Comparison of ENCODE assay signal across 10 cellular contexts in the genomic region with DNA sequence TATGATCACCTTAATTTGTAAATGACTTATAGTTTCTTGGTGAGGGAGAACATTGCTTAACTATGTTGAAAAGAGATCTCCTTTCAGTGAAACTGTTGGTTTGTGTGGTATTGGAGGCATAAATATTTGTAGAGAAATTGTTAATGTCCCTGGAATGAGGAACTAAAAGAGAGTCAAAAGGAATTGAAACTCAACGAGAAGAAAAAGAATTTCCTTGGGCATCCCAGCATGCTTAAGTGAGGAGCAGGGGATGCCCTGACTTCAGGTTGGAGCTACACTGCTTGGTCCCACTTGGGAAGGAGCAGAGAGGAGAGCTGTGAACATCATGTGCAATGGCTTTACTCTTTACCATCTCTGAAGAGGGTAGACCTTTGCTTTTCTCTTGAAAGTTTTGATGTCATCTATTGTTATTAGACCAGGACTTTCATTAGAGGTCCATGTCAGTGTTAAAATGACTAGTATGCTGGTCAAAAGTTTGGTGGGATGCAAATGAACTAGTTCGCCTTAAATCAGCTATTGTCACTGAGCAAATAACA. TPM values are rescaled to one million over a fixed set of nuclear protein-coding genes. Genes with fewer than 3 reads are reported as not detected.
A peak's percentile ranks its signal among the peaks of the same experiment; 100 is the strongest.
DNase-seq lines count a peak whose midpoint lies in the region; ATAC-seq, FAIRE-seq and TF ChIP-seq lines count a peak whose summit lies in the region.
"Had no signal": no experiment of that assay in that cellular context is flagged by ENCODE, and none has a peak within 500 bp of the region (broad histone marks: within the 10 kb centered on the region; RNA-seq: fewer than 3 reads in every experiment).

No MANE protein-coding gene starts in this region.

- H3K9me2 ChIP-seq in SK-N-SH (no peaks in the 10 kb centered on the region), PC-9 (ENCODE audit: insufficient read depth) (no peaks in the 10 kb centered on the region)

- 15% methylated on average over 2 of the region's 2 CpGs for WGBS in SK-N-SH (ENCODE audit: low lambda C conversion rate)

- no peaks in the 10 kb centered on the region for H3K36me3 Mint-ChIP-seq in endothelial cell (ENCODE audit: low read depth, unreplicated experiment)

- no peak for ATAC-seq in SK-N-SH treated with all-trans-retinoic acid at 6 μM for 48 hours

- no peaks in the 10 kb centered on the region for H3K27me3 ChIP-seq in SK-N-SH (ENCODE audit: insufficient read depth)
- H3K27me3 ChIP-seq in PC-9 (ENCODE audit: insufficient read depth, low read depth) = no peaks in the 10 kb centered on the region
- no peaks in the 10 kb centered on the region for H3K27me3 ChIP-seq in vagina

- H3K4me1 ChIP-seq in SK-N-SH (ENCODE audit: control insufficient read depth in 1 of 2, insufficient read depth in 2 of 2, low read depth in 1 of 2, low read length in 1 of 2) (peaks cover 0 to 4% of the 10 kb centered on the region in 2 experiments; a peak in 2 of 4 replicates), PC-9 (replicated peaks; ENCODE audit: insufficient read depth) (peaks cover 68% of the 10 kb centered on the region), vagina (peaks cover 38% of the 10 kb centered on the region)

- H3K36me3 ChIP-seq in SK-N-SH (replicated peaks in 1 of 2; ENCODE audit: control insufficient read depth in 1 of 2, insufficient read depth in 2 of 2, low read length in 1 of 2) = no peaks in the 10 kb centered on the region
- no peaks in the 10 kb centered on the region for H3K36me3 ChIP-seq in PC-9 (ENCODE audit: low read depth)
- H3K36me3 ChIP-seq in vagina = no peaks in the 10 kb centered on the region

- H3K4me3 Mint-ChIP-seq in endothelial cell (ENCODE audit: unreplicated experiment) = no peak overlapping the region

- H3K4me1 Mint-ChIP-seq in endothelial cell (ENCODE audit: unreplicated experiment) = peaks cover 9% of the 10 kb centered on the region

- peaks cover 4% of the 10 kb centered on the region for H3F3A ChIP-seq in SK-N-SH (replicated peaks; ENCODE audit: insufficient read depth)
- peaks cover 35% of the 10 kb centered on the region for H3F3A ChIP-seq in PC-9 (ENCODE audit: insufficient read depth, low read depth)

- H3K9ac ChIP-seq in SK-N-SH = peak overlapping the region; percentile 21; the same call in 1 of the 2 replicates
- H3K9ac ChIP-seq: parathyroid adenoma had no signal

- TF ChIP-seq CTCF in SK-N-SH (IDR thresholded peaks at IDR 0.05) (no peak), PC-9 (conservative IDR thresholded peaks at IDR 0.05) (no peak), fibroblast of villous mesenchyme (IDR thresholded peaks at IDR 0.05; ENCODE audit: insufficient read depth, low read depth, low read length) (no peak), vagina (IDR thresholded peaks at IDR 0.05) (no peak), endothelial cell (IDR thresholded peaks at IDR 0.05; ENCODE audit: unreplicated experiment) (no peak)

- no peak overlapping the region for H3K4me3 ChIP-seq in SK-N-SH (ENCODE audit: low read depth in 2 of 2, low read length in 1 of 2)
- H3K4me3 ChIP-seq in PC-9 = no peak overlapping the region
- H3K4me3 ChIP-seq in fibroblast of villous mesenchyme (ENCODE audit: low read depth, low read length) = no peak overlapping the region
- H3K4me3 ChIP-seq in vagina = no peak overlapping the region

- CTCF ChIA-PET in SK-N-SH (lab: Yijun Ruan, JAX) = interaction anchor here (1.4 to 11.9 kb wide), 5 partner anchors 9 to 746 kb away, joined by 4 to 140 read pairs (median 17); no protein-coding TSS in a partner anchor
- CTCF ChIA-PET in PC-9 (lab: Charles Lee) = interaction anchor here (1.0 kb wide), 1 partner anchor 37 kb away, joined by 3 read pairs; no protein-coding TSS in a partner anchor

- H2AFZ ChIP-seq in SK-N-SH (ENCODE audit: low read depth) (peak overlapping the region; percentile 24; the same call in 1 of the 2 replicates), PC-9 (no peak overlapping the region)
- H2AFZ ChIP-seq: parathyroid adenoma had no signal

- DNase-seq in SK-N-SH (no peak), PC-9 (peak; percentile 49 to 96), fibroblast of villous mesenchyme (ENCODE audit: low read depth) (peak; percentile 22), vagina (ENCODE audit: extremely low spot score in 2 of 2) (no peak), urothelium cell line (ENCODE audit: low spot score) (no peak), endothelial cell (ENCODE audit: low spot score) (no peak)
- no peak for DNase-seq in stimulated activated CD4-positive, alpha-beta T cell treated with anti-CD3 and anti-CD28 coated beads, Interleukin-1b, Interleukin-23, amount 100 ng/mL, for 48 hours

- FAIRE-seq in urothelium cell line (lab: Jason Lieb, UNC) = no peak

- no peak overlapping the region for H3K4me2 ChIP-seq in SK-N-SH
- peak overlapping the region; percentile 65 for H3K4me2 ChIP-seq in PC-9

- TF ChIP-seq EP300 in SK-N-SH (IDR thresholded peaks at IDR 0.05; ENCODE audit: borderline replicate concordance in 1 of 2, low read depth in 1 of 2, low read length in 1 of 2) = no peak

- intact Hi-C loops in PC-9 (cut with micrococcal nuclease; ENCODE audit: unreplicated experiment) (loop anchor here (1.0 kb wide), 7 partner anchors 43 to 740 kb away; partner anchors contain the start of genes KRTAP2-3 and KRTAP4-6), vagina (cut with DNase I) (loop anchor here (10.0 kb wide), 1 partner anchor 639 kb away; no protein-coding TSS in a partner anchor)

- no peak for TF ChIP-seq POLR2A in vagina (IDR thresholded peaks at IDR 0.05)

- H3K9me3 ChIP-seq in SK-N-SH (no peaks in the 10 kb centered on the region), PC-9 (ENCODE audit: insufficient read depth, low read depth) (no peaks in the 10 kb centered on the region), vagina (no peaks in the 10 kb centered on the region)

- H3K79me2 ChIP-seq in SK-N-SH (ENCODE audit: insufficient read depth) = no peaks in the 10 kb centered on the region
- H3K79me2 ChIP-seq in PC-9 (ENCODE audit: low read depth) = no peaks in the 10 kb centered on the region
- H3K79me2 ChIP-seq: parathyroid adenoma had no signal

- peaks cover 3% of the 10 kb centered on the region for H3K27me3 Mint-ChIP-seq in endothelial cell (ENCODE audit: unreplicated experiment)

- H3K27ac ChIP-seq in SK-N-SH (ENCODE audit: low read depth in 2 of 2, low read length in 1 of 2) = peak overlapping the region in 1 of 2 experiments; percentile 77; a peak in 2 of 4 replicates
- H3K27ac ChIP-seq in PC-9 = peak overlapping the region; percentile 99
- peak overlapping the region; percentile 12 for H3K27ac ChIP-seq in vagina
- H3K27ac ChIP-seq: parathyroid adenoma had no signal

- TF ChIP-seq RAD21 in SK-N-SH (IDR thresholded peaks at IDR 0.05; ENCODE audit: low read length) = no peak

- POLR2A ChIA-PET in SK-N-SH (lab: Yijun Ruan, JAX) (no interaction called here), PC-9 (lab: Charles Lee; ENCODE audit: unreplicated experiment) (interaction anchor here (0.6 to 0.7 kb wide), 5 partner anchors 105 to 780 kb away, joined by 3 to 14 read pairs (median 5); partner anchors contain the start of gene KRTAP4-12)

- H4K20me1 ChIP-seq in SK-N-SH (ENCODE audit: insufficient read depth) = no peaks in the 10 kb centered on the region
- no peaks in the 10 kb centered on the region for H4K20me1 ChIP-seq in PC-9 (ENCODE audit: insufficient read depth)

- no peak overlapping the region for H3K27ac Mint-ChIP-seq in endothelial cell (ENCODE audit: unreplicated experiment)

- no TSS peak for BruUV-seq in PC-9 (replicated peaks; lab: Mats Ljungman, UMichigan)

- no peaks in the 10 kb centered on the region for H3K9me3 Mint-ChIP-seq in endothelial cell (ENCODE audit: unreplicated experiment)

TF ChIP-seq in SK-N-SH, 30 proteins besides CTCF, POLR2A, EP300 and RAD21:
- TF ChIP-seq GATA2 (CRISPR knock-in tag; IDR thresholded peaks at IDR 0.05) = no peak
- TF ChIP-seq MXI1 (IDR thresholded peaks at IDR 0.05; ENCODE audit: low read depth, low read length) = no peak
- TF ChIP-seq POLR2AphosphoS5 (IDR thresholded peaks at IDR 0.05; ENCODE audit: low read depth, low read length) = no peak

TF ChIP-seq in SK-N-SH treated with all-trans-retinoic acid at 6 μM for 48 hours, 23 proteins besides CTCF, POLR2A, EP300 and RAD21 (continues in another document):
- TF ChIP-seq PATZ1 (CRISPR knock-in tag; IDR thresholded peaks at IDR 0.05; ENCODE audit: borderline replicate concordance) = no peak

RNA-seq across cellular contexts. Expression of gene KRT23, which starts 21.7 kb away (rescaled TPM):
- not detected in 2 replicates for polyA plus RNA-seq in SK-N-SH (2012; rRNA removed)
- polyA plus RNA-seq in SK-N-SH (2012; cell fraction: cytosol; rRNA removed) = not detected in 2 replicates
- polyA plus RNA-seq in SK-N-SH (2012; cell fraction: nucleus; rRNA removed) = not detected in 2 replicates
- total RNA-seq in PC-9 (2021) (not detected in 2 replicates), fibroblast of villous mesenchyme (under 0.01 and 1.7 TPM in 2 replicates), vagina (0.98 TPM), endothelial cell (ENCODE audit: unreplicated experiment) (not detected)
- total RNA-seq: A172 had no signal

RNA-seq across cellular contexts. Expression of gene KRT20, which starts 30.7 kb away (rescaled TPM):
- not detected in 2 replicates for polyA plus RNA-seq in SK-N-SH (2012; rRNA removed)
- polyA plus RNA-seq in SK-N-SH (2012; cell fraction: cytosol; rRNA removed) = not detected in 2 replicates
- not detected in 2 replicates for polyA plus RNA-seq in SK-N-SH (2012; cell fraction: nucleus; rRNA removed)
- total RNA-seq in PC-9 (2021) (not detected in 2 replicates), fibroblast of villous mesenchyme (not detected in 2 replicates), vagina (not detected), endothelial cell (ENCODE audit: unreplicated experiment) (not detected)
- total RNA-seq: A172 had no signal

RNA-seq across cellular contexts. Expression of gene KRT12, which starts 48.8 kb away (rescaled TPM):
- not detected in 2 replicates for polyA plus RNA-seq in SK-N-SH (2012; rRNA removed)
- polyA plus RNA-seq in SK-N-SH (2012; cell fraction: cytosol; rRNA removed) = not detected in 2 replicates
- not detected in 2 replicates for polyA plus RNA-seq in SK-N-SH (2012; cell fraction: nucleus; rRNA removed)
- total RNA-seq in PC-9 (2021) = not detected in 2 replicates
- not detected in 2 replicates for total RNA-seq in fibroblast of villous mesenchyme
- not detected for total RNA-seq in vagina
- total RNA-seq in endothelial cell (ENCODE audit: unreplicated experiment) = not detected
- total RNA-seq: A172 had no signal

RNA-seq across cellular contexts. Expression of gene KRT39, which starts 51.0 kb away (rescaled TPM):
- polyA plus RNA-seq in SK-N-SH (2012; rRNA removed) = not detected in 2 replicates
- polyA plus RNA-seq in SK-N-SH (2012; cell fraction: cytosol; rRNA removed) = not detected in 2 replicates
- polyA plus RNA-seq in SK-N-SH (2012; cell fraction: nucleus; rRNA removed) = not detected in 2 replicates
- total RNA-seq in PC-9 (2021) (not detected in 2 replicates), fibroblast of villous mesenchyme (not detected in 2 replicates), vagina (not detected), endothelial cell (ENCODE audit: unreplicated experiment) (0.15 TPM)
- total RNA-seq: A172 had no signal

Comparison
In these comparisons a context has a peak if more than half of its experiments do, and no peak if none do; other contexts are left out.
1. DNase-seq: peak in PC-9 (2 of 2) and fibroblast of villous mesenchyme (single experiment); none in SK-N-SH (single experiment), vagina (0 of 2), urothelium cell line (single experiment), endothelial cell (single experiment) and stimulated activated CD4-positive, alpha-beta T cell treated with anti-CD3 and anti-CD28 coated beads, Interleukin-1b, Interleukin-23, amount 100 ng/mL, for 48 hours (single experiment).